33 cellular contexts compared by ENCODE assay signal in the genomic region with DNA sequence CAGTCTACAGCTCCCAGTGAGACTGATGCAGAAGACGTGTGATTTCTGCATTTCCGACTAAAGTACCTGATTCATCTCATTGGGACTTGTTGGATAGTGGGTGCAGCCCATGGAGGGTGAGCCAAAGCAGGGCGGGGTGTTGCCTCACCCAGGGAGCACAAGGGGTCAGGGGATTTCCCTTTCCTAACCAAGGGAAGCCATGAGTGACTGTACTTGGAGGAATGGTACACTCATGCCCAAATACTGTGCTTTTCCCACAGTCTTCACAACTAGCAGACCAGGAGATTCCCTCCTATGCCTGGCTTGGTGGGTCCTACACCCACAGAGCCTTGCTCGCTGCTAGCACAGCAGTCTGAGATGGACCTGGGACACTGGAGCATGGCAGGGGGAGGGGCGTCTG. TPM values are rescaled to one million over a fixed set of nuclear protein-coding genes. Genes with fewer than 3 reads are reported as not detected.
DNase-seq lines count a peak whose midpoint lies in the region; ATAC-seq, FAIRE-seq and TF ChIP-seq lines count a peak whose summit lies in the region.
"Had no signal": no experiment of that assay in that cellular context is flagged by ENCODE, and none has a peak within 500 bp of the region (broad histone marks: within the 10 kb centered on the region; RNA-seq: fewer than 3 reads in every experiment).

No MANE protein-coding gene starts in this region.

- WGBS in smooth muscle cell (ENCODE audit: low lambda C conversion rate), result 80% methylated on average over 5 of the region's 5 CpGs

- H3K27me3 ChIP-seq in astrocyte (ENCODE audit: insufficient read depth, low read length), result no peaks in the 10 kb centered on the region
- H3K27me3 ChIP-seq in smooth muscle cell (ENCODE audit: low read depth), result no peaks in the 10 kb centered on the region
- H3K27me3 ChIP-seq: gastroesophageal sphincter, stomach, thyroid gland had no signal

- H3K4me2 ChIP-seq in astrocyte (ENCODE audit: low read length) (no peak overlapping the region), smooth muscle cell (no peak overlapping the region)
- H3K4me2 ChIP-seq: A549 had no signal

- H3K27ac Mint-ChIP-seq in astrocyte (ENCODE audit: unreplicated experiment), result no peak overlapping the region
- H3K27ac Mint-ChIP-seq in activated T-cell treated with anti-CD3 and anti-CD28 coated beads, Interleukin-2, amount 50 U/mL, for 72 hours, result no peak overlapping the region
- H3K27ac Mint-ChIP-seq: activated CD4-positive, alpha-beta T cell treated with anti-CD3 and anti-CD28 coated beads, Interleukin-2, amount 10 ng/mL, durations not matched to agents 7 days and 5 days; activated naive CD8-positive, alpha-beta T cell treated with anti-CD3 and anti-CD28 coated beads, Interleukin-2, amount 50 U/mL, for 24 hours; brain; CD8-positive, alpha-beta T cell; H9; mesothelial cell of epicardium; naive thymus-derived CD4-positive, alpha-beta T cell; T-helper 2 cell treated with Interferon-gamma antibody and Interleukin-4, amounts not matched to agents 5 μg/mL and 100 μg/mL, for 36 hours had no signal

- H3K36me3 ChIP-seq in astrocyte (ENCODE audit: insufficient read depth, low read length), result no peaks in the 10 kb centered on the region
- H3K36me3 ChIP-seq in smooth muscle cell (ENCODE audit: low read depth), result no peaks in the 10 kb centered on the region
- H3K36me3 ChIP-seq: gastroesophageal sphincter, left ventricle myocardium inferior, stomach, thyroid gland had no signal

- no peak for FAIRE-seq in astrocyte (lab: Jason Lieb, UNC)

- H3K4me1 Mint-ChIP-seq in astrocyte (ENCODE audit: low read depth, unreplicated experiment), result no peaks in the 10 kb centered on the region
- no peaks in the 10 kb centered on the region for H3K4me1 Mint-ChIP-seq in activated T-cell treated with anti-CD3 and anti-CD28 coated beads, Interleukin-2, amount 50 U/mL, for 72 hours (ENCODE audit: low read depth)
- H3K4me1 Mint-ChIP-seq: activated CD4-positive, alpha-beta T cell treated with anti-CD3 and anti-CD28 coated beads, Interleukin-2, amount 10 ng/mL, durations not matched to agents 7 days and 5 days; activated naive CD8-positive, alpha-beta T cell treated with anti-CD3 and anti-CD28 coated beads, Interleukin-2, amount 50 U/mL, for 24 hours; brain; H9; mesothelial cell of epicardium; naive thymus-derived CD4-positive, alpha-beta T cell had no signal

- no peak overlapping the region for H3K4me3 Mint-ChIP-seq in astrocyte (ENCODE audit: unreplicated experiment)
- no peak overlapping the region for H3K4me3 Mint-ChIP-seq in activated T-cell treated with anti-CD3 and anti-CD28 coated beads, Interleukin-2, amount 50 U/mL, for 72 hours
- H3K4me3 Mint-ChIP-seq: activated CD4-positive, alpha-beta T cell treated with anti-CD3 and anti-CD28 coated beads, Interleukin-2, amount 10 ng/mL, durations not matched to agents 7 days and 5 days; activated naive CD8-positive, alpha-beta T cell treated with anti-CD3 and anti-CD28 coated beads, Interleukin-2, amount 50 U/mL, for 24 hours; activated T-cell treated with anti-CD3 and anti-CD28 coated beads, Interleukin-2, amount 50 U/mL, for 4 hours; brain; CD8-positive, alpha-beta T cell; H9; mesothelial cell of epicardium; naive thymus-derived CD4-positive, alpha-beta T cell; T-helper 2 cell treated with Interferon-gamma antibody and Interleukin-4, amounts not matched to agents 5 μg/mL and 100 μg/mL, for 36 hours had no signal

- H2AFZ ChIP-seq in astrocyte (ENCODE audit: low read depth, low read length) (no peak overlapping the region), smooth muscle cell (ENCODE audit: low read depth) (no peak overlapping the region)

- H3K9ac ChIP-seq in astrocyte (ENCODE audit: low read length) (no peak overlapping the region), smooth muscle cell (ENCODE audit: low read depth) (no peak overlapping the region)

- H3K4me1 ChIP-seq in astrocyte (ENCODE audit: insufficient read depth, low read length) (no peaks in the 10 kb centered on the region), smooth muscle cell (ENCODE audit: low read depth) (no peaks in the 10 kb centered on the region)
- H3K4me1 ChIP-seq: A549, gastroesophageal sphincter, left ventricle myocardium inferior, stomach, thyroid gland had no signal

- no peak for ATAC-seq in activated T-cell treated with anti-CD3 and anti-CD28 coated beads, Interleukin-2, amount 50 U/mL, for 72 hours (replicated peaks in 1 of 2)
- ATAC-seq in HG02870 (IDR thresholded peaks at IDR 0.05; ENCODE audit: unreplicated experiment), result no peak
- ATAC-seq: A549; activated naive CD8-positive, alpha-beta T cell treated with anti-CD3 and anti-CD28 coated beads, Interleukin-2, amount 50 U/mL, for 24 hours; activated T-cell treated with anti-CD3 and anti-CD28 coated beads, Interleukin-2, amount 50 U/mL, for 4 hours; CD8-positive, alpha-beta T cell; gastroesophageal sphincter; naive thymus-derived CD4-positive, alpha-beta T cell; SK-N-SH treated with all-trans-retinoic acid at 6 μM for 48 hours had no signal

- H3K9me3 ChIP-seq in astrocyte (ENCODE audit: insufficient read depth, low read depth, low read length), result no peaks in the 10 kb centered on the region
- H3K9me3 ChIP-seq in smooth muscle cell (replicated peaks; ENCODE audit: low read depth), result no peaks in the 10 kb centered on the region
- H3K9me3 ChIP-seq: gastroesophageal sphincter, thyroid gland had no signal

- no peaks in the 10 kb centered on the region for H3F3A ChIP-seq in smooth muscle cell (ENCODE audit: low read depth)

- H3K79me2 ChIP-seq in astrocyte (ENCODE audit: insufficient read depth, low read length) (no peaks in the 10 kb centered on the region), smooth muscle cell (ENCODE audit: low read depth) (no peaks in the 10 kb centered on the region)

- peaks cover 7% of the 10 kb centered on the region for H3K27me3 Mint-ChIP-seq in astrocyte (ENCODE audit: low read depth, unreplicated experiment)
- H3K27me3 Mint-ChIP-seq in activated T-cell treated with anti-CD3 and anti-CD28 coated beads, Interleukin-2, amount 50 U/mL, for 72 hours (ENCODE audit: low read depth), result peaks cover 8% of the 10 kb centered on the region
- H3K27me3 Mint-ChIP-seq: brain had no signal

- H4K20me1 ChIP-seq in astrocyte (ENCODE audit: insufficient read depth, low read length) (no peaks in the 10 kb centered on the region), smooth muscle cell (ENCODE audit: low read depth) (no peaks in the 10 kb centered on the region)

- peaks cover 3% of the 10 kb centered on the region for H3K9me3 Mint-ChIP-seq in astrocyte (ENCODE audit: unreplicated experiment)
- peaks cover 2% of the 10 kb centered on the region in 2 donors for H3K9me3 Mint-ChIP-seq in activated T-cell treated with anti-CD3 and anti-CD28 coated beads, Interleukin-2, amount 50 U/mL, for 72 hours
- H3K9me3 Mint-ChIP-seq: activated CD4-positive, alpha-beta T cell treated with anti-CD3 and anti-CD28 coated beads, Interleukin-2, amount 10 ng/mL, durations not matched to agents 7 days and 5 days; CD8-positive, alpha-beta T cell; T-helper 2 cell treated with Interferon-gamma antibody and Interleukin-4, amounts not matched to agents 5 μg/mL and 100 μg/mL, for 36 hours had no signal

- in situ Hi-C loops in Caki2 (cut with HindIII; ENCODE audit: low pct_unique_long_range_greater_than_20kb, low sequenced_read_pairs), result no loop called here

- no peaks in the 10 kb centered on the region for H3K36me3 Mint-ChIP-seq in astrocyte (ENCODE audit: low read depth, unreplicated experiment)
- H3K36me3 Mint-ChIP-seq in activated T-cell treated with anti-CD3 and anti-CD28 coated beads, Interleukin-2, amount 50 U/mL, for 72 hours (ENCODE audit: insufficient read depth in 2 of 2), result no peaks in the 10 kb centered on the region
- H3K36me3 Mint-ChIP-seq: brain; CD8-positive, alpha-beta T cell; mesothelial cell of epicardium; naive thymus-derived CD4-positive, alpha-beta T cell had no signal

- H3K27ac ChIP-seq in astrocyte (ENCODE audit: low read depth, low read length) (no peak overlapping the region), smooth muscle cell (ENCODE audit: low read depth) (no peak overlapping the region)
- H3K27ac ChIP-seq: A549, gastroesophageal sphincter, left ventricle myocardium inferior, stomach, thyroid gland had no signal

- H3K4me3 ChIP-seq in astrocyte (ENCODE audit: insufficient read depth, low read depth, low read length) (no peak overlapping the region), foreskin fibroblast (ENCODE audit: low read depth in 1 of 2, low read length in 2 of 2) (no peak overlapping the region), smooth muscle cell (no peak overlapping the region)
- H3K4me3 ChIP-seq: A549, gastroesophageal sphincter, left ventricle myocardium inferior, stomach, thyroid gland had no signal

- TF ChIP-seq CTCF in astrocyte (IDR thresholded peaks at IDR 0.05; ENCODE audit: insufficient read depth, low read depth, low read length) (no peak), foreskin fibroblast (IDR thresholded peaks at IDR 0.05; ENCODE audit: low read depth, low read length) (no peak), smooth muscle cell (IDR thresholded peaks at IDR 0.05; ENCODE audit: borderline replicate concordance, insufficient read depth, poor library complexity, severe bottlenecking) (no peak)

- DNase-seq in Caki2 (ENCODE audit: low read depth), result peak; percentile 12
- peak; percentile 68 for DNase-seq in HS-5 (ENCODE audit: low read depth)
- peak; percentile 39 for DNase-seq in astrocyte (ENCODE audit: low read depth)
- DNase-seq in foreskin fibroblast, result peak; percentile 14 to 50
- DNase-seq in activated T-cell treated with anti-CD3 and anti-CD28 coated beads, Interleukin-2, amount 50 U/mL, for 72 hours, result no peak
- no peak for DNase-seq in smooth muscle cell (lab: John Stamatoyannopoulos, UW; ENCODE audit: unreplicated experiment)
- no peak for DNase-seq in NCI-H187 treated with DMSO at 0.1 percent for 48 hours (lab: John Stamatoyannopoulos, UW)
- DNase-seq: activated CD4-positive, alpha-beta T cell treated with anti-CD3 and anti-CD28 coated beads, Interleukin-2, amount 10 ng/mL, durations not matched to agents 7 days and 5 days; activated naive CD8-positive, alpha-beta T cell treated with anti-CD3 and anti-CD28 coated beads, Interleukin-2, amount 50 U/mL, for 24 hours; activated T-cell treated with anti-CD3 and anti-CD28 coated beads, Interleukin-2, amount 50 U/mL, for 4 hours; CD8-positive, alpha-beta T cell; DMS 273 treated with DMSO at 0.1 percent for 48 hours; effector CD4-positive, alpha-beta T cell; erythroblast; H9; hypothalamus; KG1; left ventricle myocardium inferior; naive thymus-derived CD4-positive, alpha-beta T cell; NCI-H1417 treated with DMSO at 0.1 percent for 48 hours; NCI-H82; nucleus accumbens; stomach; thyroid gland had no signal

RNA-seq across cellular contexts. Expression of gene ABCC9, which starts 21.0 kb away (rescaled TPM):
- 0.51 TPM in 1 of 2 replicates, not detected in the other for total RNA-seq in Caki2 (2014; rRNA removed; shearing (Covaris generic); ENCODE audit: low replicate concordance)
- total RNA-seq in astrocyte (0.36 and 0.41 TPM in 2 replicates), smooth muscle cell (0.22 and 0.45 TPM in 2 replicates)
- under 1 TPM; 0.05 to 0.19 TPM for total RNA-seq in activated T-cell treated with anti-CD3 and anti-CD28 coated beads, Interleukin-2, amount 50 U/mL, for 72 hours
- polyA plus RNA-seq in smooth muscle cell, result not detected in 2 replicates
- total RNA-seq: activated CD4-positive, alpha-beta T cell treated with anti-CD3 and anti-CD28 coated beads, Interleukin-2, amount 10 ng/mL, durations not matched to agents 7 days and 5 days; CD8-positive, alpha-beta T cell; G401; H9; pulmonary artery endothelial cell had no signal
- polyA plus RNA-seq: naive thymus-derived CD4-positive, alpha-beta T cell had no signal

Comparison
In these comparisons a context has a peak if more than half of its experiments do, and no peak if none do; other contexts are left out.
1. DNase-seq: peak in Caki2 (single experiment), HS-5 (single experiment), astrocyte (single experiment) and foreskin fibroblast (2 of 2); none in activated T-cell treated with anti-CD3 and anti-CD28 coated beads, Interleukin-2, amount 50 U/mL, for 72 hours (0 of 2), smooth muscle cell (single experiment) and NCI-H187 treated with DMSO at 0.1 percent for 48 hours (single experiment).